16 cellular contexts compared by ENCODE assay signal in the genomic region with DNA sequence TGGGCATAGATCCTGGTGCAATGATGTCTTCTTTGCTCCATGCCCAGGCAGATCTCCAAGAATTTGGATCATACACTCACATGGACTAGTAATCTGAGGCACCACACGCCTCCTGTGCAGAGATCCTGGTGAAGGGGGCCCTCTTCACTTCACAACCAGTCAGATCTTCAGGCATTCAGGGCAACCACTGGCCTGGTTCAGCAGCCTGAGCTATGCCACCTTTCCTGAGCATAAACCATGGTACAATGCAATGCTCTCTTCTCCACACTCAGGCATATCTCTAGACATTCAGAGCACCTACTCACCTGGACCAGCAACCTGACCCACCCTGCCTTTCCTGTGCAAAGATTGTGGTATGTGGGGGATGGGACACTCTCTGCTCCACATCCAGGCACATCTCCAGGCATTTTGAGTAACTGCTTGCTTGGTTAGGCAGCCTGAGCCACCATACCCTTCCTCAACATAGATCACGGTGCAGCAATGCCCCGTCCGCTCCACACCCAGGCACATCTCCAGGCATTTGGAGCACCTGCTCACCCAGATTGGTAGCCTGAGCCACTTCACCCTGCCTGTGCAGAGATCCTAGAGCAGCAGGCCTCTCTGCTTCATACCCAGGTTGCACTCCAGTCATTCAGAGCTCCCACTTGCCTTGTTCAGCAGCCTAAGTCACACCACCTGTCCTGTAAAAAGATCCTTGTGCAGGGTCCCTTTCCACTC.
"Had no signal": no experiment of that assay in that cellular context is flagged by ENCODE, and none has a peak within 500 bp of the region (broad histone marks: within the 10 kb centered on the region; RNA-seq: fewer than 3 reads in every experiment).

No MANE protein-coding gene starts in this region.

- H3K4me3 ChIP-seq: cardiac muscle cell, gastrocnemius medialis, heart left ventricle, left lung, spleen, tibial nerve had no signal

- H3K4me1 ChIP-seq: gastrocnemius medialis, heart left ventricle, left lung, spleen, tibial nerve had no signal

- H3K27ac ChIP-seq: cardiac muscle cell, gastrocnemius medialis, heart left ventricle, left lung, spleen, tibial nerve, WERI-Rb-1 had no signal

- ATAC-seq: gastrocnemius medialis had no signal

- DNase-seq: activated CD4-positive, alpha-beta memory T cell treated with anti-CD3 and anti-CD28 coated beads, Interleukin-2, amount 10 ng/mL, durations not matched to agents 7 days and 5 days; activated CD4-positive, alpha-beta T cell treated with anti-CD3 and anti-CD28 coated beads for 1 hour; effector CD8-positive, alpha-beta T cell; gastrocnemius medialis; heart left ventricle; spleen; stimulated activated CD4-positive, alpha-beta T cell treated with anti-CD3 and anti-CD28 coated beads, Interleukin-4, amount 100 ng/mL, for 4 hours had no signal

- H3K4me3 Mint-ChIP-seq: activated CD4-positive, alpha-beta memory T cell treated with anti-CD3 and anti-CD28 coated beads, Interleukin-2, amount 10 ng/mL, durations not matched to agents 7 days and 5 days; activated naive CD4-positive, alpha-beta T cell treated with anti-CD3 and anti-CD28 coated beads for 36 hours; activated T-cell treated with anti-CD3 and anti-CD28 coated beads, Interleukin-2, amount 50 U/mL, for 24 hours; dendritic cell treated with granulocyte-macrophage colony-stimulating factor and Interleukin-4, amounts not matched to agents 40 ng/mL and 50 ng/mL, for 4 days; T-helper 1 cell treated with Interleukin-12 subunit alpha and Interleukin-12 subunit beta and Interleukin-4 antibody, amounts not matched to agents 30 μg/mL and 1 μg/mL, for 36 hours had no signal

- H3K9me3 ChIP-seq: gastrocnemius medialis, heart left ventricle, left lung, tibial nerve had no signal

- H3K9me3 Mint-ChIP-seq: activated CD4-positive, alpha-beta memory T cell treated with anti-CD3 and anti-CD28 coated beads, Interleukin-2, amount 10 ng/mL, durations not matched to agents 7 days and 5 days; activated T-helper 2 cell treated with anti-CD3 and anti-CD28 coated beads, Interferon-gamma antibody, Interleukin-2, Interleukin-4, amounts not matched to agents 10 μg/mL and 5 μg/mL and 100 μg/mL, durations not matched to agents 14 hours and 24 hours and 36 hours; dendritic cell treated with granulocyte-macrophage colony-stimulating factor and Interleukin-4, amounts not matched to agents 40 ng/mL and 50 ng/mL, for 4 days; T-helper 1 cell treated with Interleukin-12 subunit alpha and Interleukin-12 subunit beta and Interleukin-4 antibody, amounts not matched to agents 30 μg/mL and 1 μg/mL, for 36 hours had no signal

- H3K36me3 ChIP-seq: cardiac muscle cell, gastrocnemius medialis, heart left ventricle, left lung, spleen, tibial nerve, WERI-Rb-1 had no signal

- H3K27me3 Mint-ChIP-seq: activated CD4-positive, alpha-beta memory T cell treated with anti-CD3 and anti-CD28 coated beads, Interleukin-2, amount 10 ng/mL, durations not matched to agents 7 days and 5 days; activated T-cell treated with anti-CD3 and anti-CD28 coated beads, Interleukin-2, amount 50 U/mL, for 24 hours; dendritic cell treated with granulocyte-macrophage colony-stimulating factor and Interleukin-4, amounts not matched to agents 40 ng/mL and 50 ng/mL, for 4 days had no signal

- H3K27me3 ChIP-seq: cardiac muscle cell, gastrocnemius medialis, heart left ventricle, left lung, spleen, tibial nerve had no signal

- H3K27ac Mint-ChIP-seq: activated CD4-positive, alpha-beta memory T cell treated with anti-CD3 and anti-CD28 coated beads, Interleukin-2, amount 10 ng/mL, durations not matched to agents 7 days and 5 days; activated naive CD4-positive, alpha-beta T cell treated with anti-CD3 and anti-CD28 coated beads for 36 hours; activated T-cell treated with anti-CD3 and anti-CD28 coated beads, Interleukin-2, amount 50 U/mL, for 24 hours; activated T-helper 2 cell treated with anti-CD3 and anti-CD28 coated beads, Interferon-gamma antibody, Interleukin-2, Interleukin-4, amounts not matched to agents 10 μg/mL and 5 μg/mL and 100 μg/mL, durations not matched to agents 14 hours and 24 hours and 36 hours; dendritic cell treated with granulocyte-macrophage colony-stimulating factor and Interleukin-4, amounts not matched to agents 40 ng/mL and 50 ng/mL, for 4 days had no signal
